12 cellular contexts compared by ENCODE assay signal in genomic region chr3:134809412-134810051, GRCh38. TPM values are rescaled to one million over a fixed set of nuclear protein-coding genes. Genes with fewer than 3 reads are reported as not detected.
DNase-seq lines count a peak whose midpoint lies in the region; ATAC-seq lines count a peak whose summit lies in the region.
"Had no signal": no experiment of that assay in that cellular context is flagged by ENCODE, and none has a peak within 500 bp of the region (broad histone marks: within the 10 kb centered on the region; RNA-seq: fewer than 3 reads in every experiment).

No MANE protein-coding gene starts in this region.

- DNase-seq in NCI-H146 (lab: John Stamatoyannopoulos, UW) (peak; percentile 92), amniotic epithelial cell (ENCODE audit: low read depth) (peak; percentile 7), mesenteric fat pad (ENCODE audit: low spot score) (peak; percentile 45), SHP77 treated with DMSO at 0.1 percent for 48 hours (lab: John Stamatoyannopoulos, UW) (no peak), posterior cingulate gyrus (no peak)
- DNase-seq: activated CD8-positive, alpha-beta T cell treated with anti-CD3 and anti-CD28 coated beads for 36 hours; heart right ventricle; NCI-H2081; SK-N-SH; spleen had no signal

- intact Hi-C loops in posterior cingulate gyrus (cut with DNase I): no loop called here

- ATAC-seq in GM19324 (IDR thresholded peaks at IDR 0.05; ENCODE audit: low FRiP score, unreplicated experiment) (peak; percentile 2), HG03159 (IDR thresholded peaks at IDR 0.05; ENCODE audit: unreplicated experiment) (no peak)
- ATAC-seq: activated CD8-positive, alpha-beta T cell treated with anti-CD3 and anti-CD28 coated beads for 36 hours had no signal

RNA-seq across cellular contexts. Expression of gene EPHB1, which starts 14.5 kb away (rescaled TPM):
- 1.9 TPM for total RNA-seq in mesenteric fat pad

Comparison
In these comparisons a context has a peak if more than half of its experiments do, and no peak if none do; other contexts are left out.
1. DNase-seq: peak in NCI-H146 (single experiment), amniotic epithelial cell (single experiment) and mesenteric fat pad (single experiment); none in SHP77 treated with DMSO at 0.1 percent for 48 hours (single experiment) and posterior cingulate gyrus (0 of 10).